Comparison of ENCODE assay signal across 1 cellular context in genomic region chrX:3567681-3568080, GRCh38.
TF ChIP-seq lines count a peak whose summit lies in the region.

No MANE protein-coding gene starts in this region.

TF ChIP-seq in H1, 55 proteins besides CTCF, POLR2A, EP300 and RAD21 (continued from another document):
- no peak for TF ChIP-seq CHD7 (IDR thresholded peaks at IDR 0.05; ENCODE audit: insufficient replicate concordance, low read length)
- TF ChIP-seq TEAD4 (IDR thresholded peaks at IDR 0.05; ENCODE audit: low read depth, low read length): no peak
- no peak for TF ChIP-seq SP2 (IDR thresholded peaks at IDR 0.05; ENCODE audit: low read length)
- TF ChIP-seq E2F6 (IDR thresholded peaks at IDR 0.05): no peak
- TF ChIP-seq CTBP2 (IDR thresholded peaks at IDR 0.05; ENCODE audit: borderline replicate concordance, insufficient read depth, insufficient read length, low read length): no peak
- TF ChIP-seq KDM5A (IDR thresholded peaks at IDR 0.05; ENCODE audit: low read length): no peak
- TF ChIP-seq GABPA (IDR thresholded peaks at IDR 0.05; ENCODE audit: borderline replicate concordance, insufficient read depth, low read length): no peak
- no peak for TF ChIP-seq KDM1A (IDR thresholded peaks at IDR 0.05; ENCODE audit: borderline replicate concordance, low read length)
- no peak for TF ChIP-seq SP1 (IDR thresholded peaks at IDR 0.05; ENCODE audit: low read depth, low read length)
- no peak for TF ChIP-seq SP4 (IDR thresholded peaks at IDR 0.05; ENCODE audit: low read length)
- TF ChIP-seq USF2 (IDR thresholded peaks at IDR 0.05; ENCODE audit: low read length): no peak
- no peak for TF ChIP-seq RBBP5 (IDR thresholded peaks at IDR 0.05; ENCODE audit: borderline replicate concordance, low read depth, low read length)
